Comparison of ENCODE assay signal across 1 cellular context in the genomic region with DNA sequence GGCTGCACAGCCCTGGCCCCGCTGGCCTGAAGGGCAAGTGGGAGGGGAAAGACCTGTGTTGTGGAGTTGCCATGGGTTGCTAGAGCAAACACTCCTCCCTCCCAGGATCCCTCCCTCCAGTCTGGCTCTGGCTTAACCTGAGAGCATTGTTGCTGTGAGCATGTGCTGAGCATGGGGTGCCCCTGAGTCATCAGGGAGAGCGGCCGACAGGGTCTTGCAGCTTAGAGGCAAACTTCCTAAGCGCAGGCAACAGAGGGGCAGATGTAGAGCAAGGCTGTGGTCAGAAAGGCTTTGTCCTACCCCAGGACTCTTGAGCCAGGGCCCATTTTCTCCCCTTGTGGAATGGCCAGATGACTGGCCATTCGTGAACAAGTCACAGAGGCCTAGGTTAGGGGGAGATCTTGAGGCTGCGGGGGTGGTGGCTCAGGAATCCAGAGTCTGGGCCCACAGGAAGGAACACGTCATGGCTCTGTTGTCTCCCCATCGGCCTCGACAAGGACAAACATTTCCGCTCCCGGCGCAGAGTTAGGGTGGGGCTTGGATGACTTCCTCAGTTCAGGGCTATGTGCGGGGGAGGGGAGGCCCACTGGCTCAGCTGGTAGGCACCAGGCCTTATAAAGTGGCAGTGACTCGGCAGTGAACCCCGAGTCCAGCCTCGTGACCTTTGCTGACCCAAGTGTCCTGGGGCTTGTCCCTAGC.
A peak's percentile ranks its signal among the peaks of the same experiment; 100 is the strongest.
TF ChIP-seq lines count a peak whose summit lies in the region.

No MANE protein-coding gene starts in this region.

TF ChIP-seq in HepG2, 621 proteins besides CTCF, POLR2A, EP300 and RAD21 (continued from another document and continues in another):
- TF ChIP-seq, protein P1, sequence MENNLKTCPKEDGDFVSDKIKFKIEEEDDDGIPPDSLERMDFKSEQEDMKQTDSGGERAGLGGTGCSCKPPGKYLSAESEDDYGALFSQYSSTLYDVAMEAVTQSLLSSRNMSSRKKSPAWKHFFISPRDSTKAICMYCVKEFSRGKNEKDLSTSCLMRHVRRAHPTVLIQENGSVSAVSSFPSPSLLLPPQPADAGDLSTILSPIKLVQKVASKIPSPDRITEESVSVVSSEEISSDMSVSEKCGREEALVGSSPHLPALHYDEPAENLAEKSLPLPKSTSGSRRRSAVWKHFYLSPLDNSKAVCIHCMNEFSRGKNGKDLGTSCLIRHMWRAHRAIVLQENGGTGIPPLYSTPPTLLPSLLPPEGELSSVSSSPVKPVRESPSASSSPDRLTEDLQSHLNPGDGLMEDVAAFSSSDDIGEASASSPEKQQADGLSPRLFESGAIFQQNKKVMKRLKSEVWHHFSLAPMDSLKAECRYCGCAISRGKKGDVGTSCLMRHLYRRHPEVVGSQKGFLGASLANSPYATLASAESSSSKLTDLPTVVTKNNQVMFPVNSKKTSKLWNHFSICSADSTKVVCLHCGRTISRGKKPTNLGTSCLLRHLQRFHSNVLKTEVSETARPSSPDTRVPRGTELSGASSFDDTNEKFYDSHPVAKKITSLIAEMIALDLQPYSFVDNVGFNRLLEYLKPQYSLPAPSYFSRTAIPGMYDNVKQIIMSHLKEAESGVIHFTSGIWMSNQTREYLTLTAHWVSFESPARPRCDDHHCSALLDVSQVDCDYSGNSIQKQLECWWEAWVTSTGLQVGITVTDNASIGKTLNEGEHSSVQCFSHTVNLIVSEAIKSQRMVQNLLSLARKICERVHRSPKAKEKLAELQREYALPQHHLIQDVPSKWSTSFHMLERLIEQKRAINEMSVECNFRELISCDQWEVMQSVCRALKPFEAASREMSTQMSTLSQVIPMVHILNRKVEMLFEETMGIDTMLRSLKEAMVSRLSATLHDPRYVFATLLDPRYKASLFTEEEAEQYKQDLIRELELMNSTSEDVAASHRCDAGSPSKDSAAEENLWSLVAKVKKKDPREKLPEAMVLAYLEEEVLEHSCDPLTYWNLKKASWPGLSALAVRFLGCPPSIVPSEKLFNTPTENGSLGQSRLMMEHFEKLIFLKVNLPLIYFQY (CRISPR knock-in tag; IDR thresholded peaks at IDR 0.05; ENCODE audit: borderline replicate concordance): no peak
- TF ChIP-seq, protein P2, sequence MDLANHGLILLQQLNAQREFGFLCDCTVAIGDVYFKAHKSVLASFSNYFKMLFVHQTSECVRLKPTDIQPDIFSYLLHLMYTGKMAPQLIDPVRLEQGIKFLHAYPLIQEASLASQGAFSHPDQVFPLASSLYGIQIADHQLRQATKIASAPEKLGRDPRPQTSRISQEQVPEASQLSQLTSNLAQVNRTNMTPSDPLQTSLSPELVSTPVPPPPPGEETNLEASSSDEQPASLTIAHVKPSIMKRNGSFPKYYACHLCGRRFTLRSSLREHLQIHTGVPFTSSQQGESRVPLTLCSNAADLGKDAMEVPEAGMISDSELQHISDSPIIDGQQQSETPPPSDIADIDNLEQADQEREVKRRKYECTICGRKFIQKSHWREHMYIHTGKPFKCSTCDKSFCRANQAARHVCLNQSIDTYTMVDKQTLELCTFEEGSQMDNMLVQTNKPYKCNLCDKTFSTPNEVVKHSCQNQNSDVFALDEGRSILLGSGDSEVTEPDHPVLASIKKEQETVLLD (CRISPR knock-in tag; IDR thresholded peaks at IDR 0.05; ENCODE audit: low read depth): no peak
- peak; percentile 64; the same call in 1 of the 2 replicates for TF ChIP-seq GATA4 (IDR thresholded peaks at IDR 0.05; ENCODE audit: borderline replicate concordance, low read depth)
- TF ChIP-seq ZSCAN20 (CRISPR knock-in tag; IDR thresholded peaks at IDR 0.05; ENCODE audit: borderline replicate concordance): no peak
- TF ChIP-seq HNF4G (IDR thresholded peaks at IDR 0.05; ENCODE audit: borderline replicate concordance, low read depth, low read length): no peak
- no peak; the same call in none of the 2 replicates for TF ChIP-seq HNF4G (CRISPR knock-in tag; IDR thresholded peaks at IDR 0.05; ENCODE audit: borderline replicate concordance, low read depth)
- TF ChIP-seq ZNF83 (CRISPR knock-in tag; IDR thresholded peaks at IDR 0.05; ENCODE audit: borderline replicate concordance): peak; percentile 94; the same call in 1 of the 2 replicates
- no peak for TF ChIP-seq SRSF9 (IDR thresholded peaks at IDR 0.05; ENCODE audit: borderline replicate concordance, insufficient read depth, low read depth, low read length, poor library complexity, severe bottlenecking)
- TF ChIP-seq TCF7 (IDR thresholded peaks at IDR 0.05; ENCODE audit: low read depth): peak; percentile 24; the same call in 1 of the 2 replicates
- TF ChIP-seq BRCA1 (CRISPR knock-in tag; IDR thresholded peaks at IDR 0.05): no peak
- TF ChIP-seq SMAD3 (CRISPR knock-in tag; IDR thresholded peaks at IDR 0.05): peak; percentile 10; the same call in 1 of the 2 replicates
- TF ChIP-seq SRSF4 (IDR thresholded peaks at IDR 0.05; ENCODE audit: low read depth, low read length, poor library complexity, severe bottlenecking): no peak
- TF ChIP-seq ZBTB21 (CRISPR knock-in tag; IDR thresholded peaks at IDR 0.05): no peak
- TF ChIP-seq, protein P3, sequence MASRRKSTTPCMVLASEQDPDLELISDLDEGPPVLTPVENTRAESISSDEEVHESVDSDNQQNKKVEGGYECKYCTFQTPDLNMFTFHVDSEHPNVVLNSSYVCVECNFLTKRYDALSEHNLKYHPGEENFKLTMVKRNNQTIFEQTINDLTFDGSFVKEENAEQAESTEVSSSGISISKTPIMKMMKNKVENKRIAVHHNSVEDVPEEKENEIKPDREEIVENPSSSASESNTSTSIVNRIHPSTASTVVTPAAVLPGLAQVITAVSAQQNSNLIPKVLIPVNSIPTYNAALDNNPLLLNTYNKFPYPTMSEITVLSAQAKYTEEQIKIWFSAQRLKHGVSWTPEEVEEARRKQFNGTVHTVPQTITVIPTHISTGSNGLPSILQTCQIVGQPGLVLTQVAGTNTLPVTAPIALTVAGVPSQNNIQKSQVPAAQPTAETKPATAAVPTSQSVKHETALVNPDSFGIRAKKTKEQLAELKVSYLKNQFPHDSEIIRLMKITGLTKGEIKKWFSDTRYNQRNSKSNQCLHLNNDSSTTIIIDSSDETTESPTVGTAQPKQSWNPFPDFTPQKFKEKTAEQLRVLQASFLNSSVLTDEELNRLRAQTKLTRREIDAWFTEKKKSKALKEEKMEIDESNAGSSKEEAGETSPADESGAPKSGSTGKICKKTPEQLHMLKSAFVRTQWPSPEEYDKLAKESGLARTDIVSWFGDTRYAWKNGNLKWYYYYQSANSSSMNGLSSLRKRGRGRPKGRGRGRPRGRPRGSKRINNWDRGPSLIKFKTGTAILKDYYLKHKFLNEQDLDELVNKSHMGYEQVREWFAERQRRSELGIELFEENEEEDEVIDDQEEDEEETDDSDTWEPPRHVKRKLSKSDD (CRISPR knock-in tag; IDR thresholded peaks at IDR 0.05; ENCODE audit: low read depth): peak; percentile 61
- no peak for TF ChIP-seq ZNF781 (CRISPR knock-in tag; IDR thresholded peaks at IDR 0.05; ENCODE audit: borderline replicate concordance, not compliant biosample characterization)
- TF ChIP-seq, protein P4, sequence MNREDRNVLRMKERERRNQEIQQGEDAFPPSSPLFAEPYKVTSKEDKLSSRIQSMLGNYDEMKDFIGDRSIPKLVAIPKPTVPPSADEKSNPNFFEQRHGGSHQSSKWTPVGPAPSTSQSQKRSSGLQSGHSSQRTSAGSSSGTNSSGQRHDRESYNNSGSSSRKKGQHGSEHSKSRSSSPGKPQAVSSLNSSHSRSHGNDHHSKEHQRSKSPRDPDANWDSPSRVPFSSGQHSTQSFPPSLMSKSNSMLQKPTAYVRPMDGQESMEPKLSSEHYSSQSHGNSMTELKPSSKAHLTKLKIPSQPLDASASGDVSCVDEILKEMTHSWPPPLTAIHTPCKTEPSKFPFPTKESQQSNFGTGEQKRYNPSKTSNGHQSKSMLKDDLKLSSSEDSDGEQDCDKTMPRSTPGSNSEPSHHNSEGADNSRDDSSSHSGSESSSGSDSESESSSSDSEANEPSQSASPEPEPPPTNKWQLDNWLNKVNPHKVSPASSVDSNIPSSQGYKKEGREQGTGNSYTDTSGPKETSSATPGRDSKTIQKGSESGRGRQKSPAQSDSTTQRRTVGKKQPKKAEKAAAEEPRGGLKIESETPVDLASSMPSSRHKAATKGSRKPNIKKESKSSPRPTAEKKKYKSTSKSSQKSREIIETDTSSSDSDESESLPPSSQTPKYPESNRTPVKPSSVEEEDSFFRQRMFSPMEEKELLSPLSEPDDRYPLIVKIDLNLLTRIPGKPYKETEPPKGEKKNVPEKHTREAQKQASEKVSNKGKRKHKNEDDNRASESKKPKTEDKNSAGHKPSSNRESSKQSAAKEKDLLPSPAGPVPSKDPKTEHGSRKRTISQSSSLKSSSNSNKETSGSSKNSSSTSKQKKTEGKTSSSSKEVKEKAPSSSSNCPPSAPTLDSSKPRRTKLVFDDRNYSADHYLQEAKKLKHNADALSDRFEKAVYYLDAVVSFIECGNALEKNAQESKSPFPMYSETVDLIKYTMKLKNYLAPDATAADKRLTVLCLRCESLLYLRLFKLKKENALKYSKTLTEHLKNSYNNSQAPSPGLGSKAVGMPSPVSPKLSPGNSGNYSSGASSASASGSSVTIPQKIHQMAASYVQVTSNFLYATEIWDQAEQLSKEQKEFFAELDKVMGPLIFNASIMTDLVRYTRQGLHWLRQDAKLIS (CRISPR knock-in tag; IDR thresholded peaks at IDR 0.05): no peak
- TF ChIP-seq ZNF33B (CRISPR knock-in tag; IDR thresholded peaks at IDR 0.05): peak; percentile 84
- TF ChIP-seq PAWR (CRISPR knock-in tag; IDR thresholded peaks at IDR 0.05; ENCODE audit: borderline replicate concordance): no peak
- TF ChIP-seq GATAD1 (CRISPR knock-in tag; IDR thresholded peaks at IDR 0.05): peak; percentile 48
- TF ChIP-seq, protein P5, sequence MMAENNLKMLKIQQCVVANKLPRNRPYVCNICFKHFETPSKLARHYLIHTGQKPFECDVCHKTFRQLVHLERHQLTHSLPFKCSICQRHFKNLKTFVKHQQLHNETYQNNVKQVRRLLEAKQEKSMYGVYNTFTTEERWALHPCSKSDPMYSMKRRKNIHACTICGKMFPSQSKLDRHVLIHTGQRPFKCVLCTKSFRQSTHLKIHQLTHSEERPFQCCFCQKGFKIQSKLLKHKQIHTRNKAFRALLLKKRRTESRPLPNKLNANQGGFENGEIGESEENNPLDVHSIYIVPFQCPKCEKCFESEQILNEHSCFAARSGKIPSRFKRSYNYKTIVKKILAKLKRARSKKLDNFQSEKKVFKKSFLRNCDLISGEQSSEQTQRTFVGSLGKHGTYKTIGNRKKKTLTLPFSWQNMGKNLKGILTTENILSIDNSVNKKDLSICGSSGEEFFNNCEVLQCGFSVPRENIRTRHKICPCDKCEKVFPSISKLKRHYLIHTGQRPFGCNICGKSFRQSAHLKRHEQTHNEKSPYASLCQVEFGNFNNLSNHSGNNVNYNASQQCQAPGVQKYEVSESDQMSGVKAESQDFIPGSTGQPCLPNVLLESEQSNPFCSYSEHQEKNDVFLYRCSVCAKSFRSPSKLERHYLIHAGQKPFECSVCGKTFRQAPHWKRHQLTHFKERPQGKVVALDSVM (CRISPR knock-in tag; IDR thresholded peaks at IDR 0.05): peak; percentile 67
- TF ChIP-seq, protein P6, sequence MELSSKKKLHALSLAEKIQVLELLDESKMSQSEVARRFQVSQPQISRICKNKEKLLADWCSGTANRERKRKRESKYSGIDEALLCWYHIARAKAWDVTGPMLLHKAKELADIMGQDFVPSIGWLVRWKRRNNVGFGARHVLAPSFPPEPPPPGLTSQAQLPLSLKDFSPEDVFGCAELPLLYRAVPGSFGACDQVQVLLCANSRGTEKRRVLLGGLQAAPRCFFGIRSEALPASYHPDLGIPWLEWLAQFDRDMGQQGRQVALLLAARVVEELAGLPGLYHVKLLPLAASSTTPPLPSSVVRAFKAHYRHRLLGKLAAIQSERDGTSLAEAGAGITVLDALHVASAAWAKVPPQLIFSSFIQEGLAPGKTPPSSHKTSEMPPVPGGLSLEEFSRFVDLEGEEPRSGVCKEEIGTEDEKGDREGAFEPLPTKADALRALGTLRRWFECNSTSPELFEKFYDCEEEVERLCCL (CRISPR knock-in tag; IDR thresholded peaks at IDR 0.05; ENCODE audit: borderline replicate concordance): no peak
- TF ChIP-seq FOXA1 (IDR thresholded peaks at IDR 0.05): no peak
- peak; percentile 54 for TF ChIP-seq FOXA1 (CRISPR knock-in tag; IDR thresholded peaks at IDR 0.05)
- TF ChIP-seq, protein P7, sequence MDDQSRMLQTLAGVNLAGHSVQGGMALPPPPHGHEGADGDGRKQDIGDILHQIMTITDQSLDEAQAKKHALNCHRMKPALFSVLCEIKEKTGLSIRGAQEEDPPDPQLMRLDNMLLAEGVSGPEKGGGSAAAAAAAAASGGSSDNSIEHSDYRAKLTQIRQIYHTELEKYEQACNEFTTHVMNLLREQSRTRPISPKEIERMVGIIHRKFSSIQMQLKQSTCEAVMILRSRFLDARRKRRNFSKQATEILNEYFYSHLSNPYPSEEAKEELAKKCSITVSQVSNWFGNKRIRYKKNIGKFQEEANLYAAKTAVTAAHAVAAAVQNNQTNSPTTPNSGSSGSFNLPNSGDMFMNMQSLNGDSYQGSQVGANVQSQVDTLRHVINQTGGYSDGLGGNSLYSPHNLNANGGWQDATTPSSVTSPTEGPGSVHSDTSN (CRISPR knock-in tag; IDR thresholded peaks at IDR 0.05; ENCODE audit: borderline replicate concordance): no peak
- peak; percentile 65; the same call in 1 of the 2 replicates for TF ChIP-seq ZNF557 (CRISPR knock-in tag; IDR thresholded peaks at IDR 0.05)
- 0 out of 2 replicates have a peak, but pooled peaks have one; percentile 44 for TF ChIP-seq NKX3-1 (CRISPR knock-in tag; IDR thresholded peaks at IDR 0.05)
- TF ChIP-seq ZNF879 (CRISPR knock-in tag; IDR thresholded peaks at IDR 0.05): peak; percentile 75; the same call in 1 of the 2 replicates
- TF ChIP-seq ZBTB7B (CRISPR knock-in tag; IDR thresholded peaks at IDR 0.05): no peak
- TF ChIP-seq, protein P8, sequence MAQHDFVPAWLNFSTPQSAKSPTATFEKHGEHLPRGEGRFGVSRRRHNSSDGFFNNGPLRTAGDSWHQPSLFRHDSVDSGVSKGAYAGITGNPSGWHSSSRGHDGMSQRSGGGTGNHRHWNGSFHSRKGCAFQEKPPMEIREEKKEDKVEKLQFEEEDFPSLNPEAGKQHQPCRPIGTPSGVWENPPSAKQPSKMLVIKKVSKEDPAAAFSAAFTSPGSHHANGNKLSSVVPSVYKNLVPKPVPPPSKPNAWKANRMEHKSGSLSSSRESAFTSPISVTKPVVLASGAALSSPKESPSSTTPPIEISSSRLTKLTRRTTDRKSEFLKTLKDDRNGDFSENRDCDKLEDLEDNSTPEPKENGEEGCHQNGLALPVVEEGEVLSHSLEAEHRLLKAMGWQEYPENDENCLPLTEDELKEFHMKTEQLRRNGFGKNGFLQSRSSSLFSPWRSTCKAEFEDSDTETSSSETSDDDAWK (CRISPR knock-in tag; IDR thresholded peaks at IDR 0.05): no peak
- peak; percentile 87 for TF ChIP-seq DMAP1 (CRISPR knock-in tag; IDR thresholded peaks at IDR 0.05)
- no peak; the same call in 1 of the 2 replicates for TF ChIP-seq ZNF564 (CRISPR knock-in tag; IDR thresholded peaks at IDR 0.05)
- peak; percentile 88; the same call in 1 of the 2 replicates for TF ChIP-seq HIVEP1 (CRISPR knock-in tag; IDR thresholded peaks at IDR 0.05)
